Comparison of ENCODE assay signal across 8 cellular contexts in genomic region chr12:44972746-44973421, GRCh38.
A peak's percentile ranks its signal among the peaks of the same experiment; 100 is the strongest.
DNase-seq lines count a peak whose midpoint lies in the region; ATAC-seq and TF ChIP-seq lines count a peak whose summit lies in the region.
"Had no signal": no experiment of that assay in that cellular context is flagged by ENCODE, and none has a peak within 500 bp of the region (broad histone marks: within the 10 kb centered on the region; RNA-seq: fewer than 3 reads in every experiment).

No MANE protein-coding gene starts in this region.

- ATAC-seq in HG02588 (IDR thresholded peaks at IDR 0.05; ENCODE audit: unreplicated experiment) (peak; percentile 46), HG02852 (IDR thresholded peaks at IDR 0.05; ENCODE audit: unreplicated experiment) (no peak)

- peaks cover 5% of the 10 kb centered on the region; the same call in 1 of the 2 replicates for H3K27me3 ChIP-seq in SJCRH30
- H3K27me3 ChIP-seq: neutrophil had no signal

- no peak overlapping the region for H3K4me3 ChIP-seq in SJCRH30

- no peaks in the 10 kb centered on the region for H3K4me1 ChIP-seq in SJCRH30

- peak; percentile 68 for TF ChIP-seq CTCF in GM12873 (IDR thresholded peaks at IDR 0.05; ENCODE audit: insufficient read depth, low read depth, low read length, missing control alignments)

- DNase-seq in SJCRH30, result peak; percentile 15 to 53
- peak; percentile 52 for DNase-seq in kidney glomerular epithelial cell (lab: John Stamatoyannopoulos, UW)
- no peak for DNase-seq in cortex of kidney (lab: John Stamatoyannopoulos, UW)
- no peak for DNase-seq in NCI-H187 treated with DMSO at 0.1 percent for 48 hours (lab: John Stamatoyannopoulos, UW)

- no peaks in the 10 kb centered on the region for H3K36me3 ChIP-seq in SJCRH30
- H3K36me3 ChIP-seq: neutrophil had no signal

- no peaks in the 10 kb centered on the region for H3K9me3 ChIP-seq in SJCRH30 (replicated peaks)
- H3K9me3 ChIP-seq: neutrophil had no signal

- H3K27ac ChIP-seq in SJCRH30, result no peak overlapping the region
- H3K27ac ChIP-seq: neutrophil had no signal

Comparison
In these comparisons a context has a peak if more than half of its experiments do, and no peak if none do; other contexts are left out.
1. DNase-seq: peak in SJCRH30 (2 of 2) and kidney glomerular epithelial cell (single experiment); none in cortex of kidney (single experiment) and NCI-H187 treated with DMSO at 0.1 percent for 48 hours (single experiment).